In genomic region chr7:74084722-74085578, GRCh38 we compare ENCODE assay signal across 7 cellular contexts. TPM values are rescaled to one million over a fixed set of nuclear protein-coding genes. Genes with fewer than 3 reads are reported as not detected.
A peak's percentile ranks its signal among the peaks of the same experiment; 100 is the strongest.
DNase-seq lines count a peak whose midpoint lies in the region; ATAC-seq and TF ChIP-seq lines count a peak whose summit lies in the region.

No MANE protein-coding gene starts in this region.

- H3K27ac ChIP-seq in HL-60 (replicated peaks) (peak overlapping the region; percentile 20; the same call in 1 of the 2 replicates), right cardiac atrium (ENCODE audit: low read length) (no peak overlapping the region)

- CTCF ChIA-PET in activated CD8-positive, alpha-beta T cell treated with anti-CD3 and anti-CD28 coated beads for 36 hours (lab: Charles Lee): no interaction called here

- intact Hi-C loops in activated CD8-positive, alpha-beta T cell treated with anti-CD3 and anti-CD28 coated beads for 36 hours (cut with micrococcal nuclease): loop anchor here (5.0 kb wide), 1 partner anchor 192 kb away; no protein-coding TSS in a partner anchor
- intact Hi-C loops in right cardiac atrium (cut with DNase I): loop anchor here in 2 of 4 donors (5.0 to 10.0 kb wide), 3 partner anchors 90 to 310 kb away; partner anchors contain the start of gene EIF4H (in 1 of the 2)

- DNase-seq in HL-60 (ENCODE audit: low read depth in 1 of 2, low spot score in 1 of 2): no peak
- DNase-seq in activated CD8-positive, alpha-beta T cell treated with anti-CD3 and anti-CD28 coated beads for 36 hours: no peak
- DNase-seq in right cardiac atrium: no peak
- no peak for DNase-seq in stimulated activated naive CD8-positive, alpha-beta T cell treated with anti-CD3 and anti-CD28 coated beads, Interleukin-15, amount 100 ng/mL, for 72 hours
- DNase-seq in NCI-H2107 (lab: John Stamatoyannopoulos, UW): no peak
- DNase-seq in activated gamma-delta T cell (lab: John Stamatoyannopoulos, UW): no peak
- no peak for DNase-seq in NCI-H1048 (lab: John Stamatoyannopoulos, UW)

- peaks cover 17% of the 10 kb centered on the region for H3K36me3 Mint-ChIP-seq in activated CD8-positive, alpha-beta T cell treated with anti-CD3 and anti-CD28 coated beads for 36 hours (ENCODE audit: low read depth)

- H3K27ac Mint-ChIP-seq in activated CD8-positive, alpha-beta T cell treated with anti-CD3 and anti-CD28 coated beads for 36 hours: peak overlapping the region; percentile 86
- peak overlapping the region; percentile 92 to 95 for H3K27ac Mint-ChIP-seq in stimulated activated naive CD8-positive, alpha-beta T cell treated with anti-CD3 and anti-CD28 coated beads, Interleukin-15, amount 100 ng/mL, for 72 hours

- peak overlapping the region; percentile 83 for H3K4me3 Mint-ChIP-seq in activated CD8-positive, alpha-beta T cell treated with anti-CD3 and anti-CD28 coated beads for 36 hours
- H3K4me3 Mint-ChIP-seq in stimulated activated naive CD8-positive, alpha-beta T cell treated with anti-CD3 and anti-CD28 coated beads, Interleukin-15, amount 100 ng/mL, for 72 hours: peak overlapping the region; percentile 88 to 95

- POLR2A ChIA-PET in activated CD8-positive, alpha-beta T cell treated with anti-CD3 and anti-CD28 coated beads for 36 hours (lab: Charles Lee): interaction anchor here (6.4 kb wide), 1 partner anchor 8 kb away, joined by 33 read pairs; no protein-coding TSS in a partner anchor

- H3K4me1 ChIP-seq in right cardiac atrium (ENCODE audit: control insufficient read depth, insufficient read depth, low read length): peaks cover 6% of the 10 kb centered on the region

- H3K4me1 Mint-ChIP-seq in activated CD8-positive, alpha-beta T cell treated with anti-CD3 and anti-CD28 coated beads for 36 hours (ENCODE audit: low read depth): peaks cover 11% of the 10 kb centered on the region
- H3K4me1 Mint-ChIP-seq in stimulated activated naive CD8-positive, alpha-beta T cell treated with anti-CD3 and anti-CD28 coated beads, Interleukin-15, amount 100 ng/mL, for 72 hours: peaks cover 24% of the 10 kb centered on the region

- H3K27me3 ChIP-seq in HL-60 (ENCODE audit: insufficient read depth, poor library complexity, severe bottlenecking) (no peaks in the 10 kb centered on the region), right cardiac atrium (ENCODE audit: control insufficient read depth, insufficient read depth) (no peaks in the 10 kb centered on the region)

- no peak for TF ChIP-seq CTCF in HL-60 (IDR thresholded peaks at IDR 0.05; ENCODE audit: insufficient read depth, low read length)
- no peak for TF ChIP-seq CTCF in activated CD8-positive, alpha-beta T cell treated with anti-CD3 and anti-CD28 coated beads for 36 hours (IDR thresholded peaks at IDR 0.05)

- no peak for ATAC-seq in activated CD8-positive, alpha-beta T cell treated with anti-CD3 and anti-CD28 coated beads for 36 hours
- peak in 1 of 2 donors; percentile 8 for ATAC-seq in right cardiac atrium
- ATAC-seq in stimulated activated naive CD8-positive, alpha-beta T cell treated with anti-CD3 and anti-CD28 coated beads, Interleukin-15, amount 100 ng/mL, for 72 hours: no peak

- H3K9me3 Mint-ChIP-seq in activated CD8-positive, alpha-beta T cell treated with anti-CD3 and anti-CD28 coated beads for 36 hours: no peaks in the 10 kb centered on the region
- no peaks in the 10 kb centered on the region for H3K9me3 Mint-ChIP-seq in stimulated activated naive CD8-positive, alpha-beta T cell treated with anti-CD3 and anti-CD28 coated beads, Interleukin-15, amount 100 ng/mL, for 72 hours

- no peaks in the 10 kb centered on the region for H3K9me3 ChIP-seq in right cardiac atrium (ENCODE audit: control insufficient read depth, low read length)

- 72% methylated on average over 6 of the region's 6 CpGs for WGBS in right cardiac atrium

- H3K4me3 ChIP-seq in HL-60 (replicated peaks; ENCODE audit: insufficient read depth, low read length) (peak overlapping the region; percentile 65), right cardiac atrium (ENCODE audit: low read length) (peak overlapping the region; percentile 100)

- no peaks in the 10 kb centered on the region for H3K27me3 Mint-ChIP-seq in activated CD8-positive, alpha-beta T cell treated with anti-CD3 and anti-CD28 coated beads for 36 hours
- H3K27me3 Mint-ChIP-seq in stimulated activated naive CD8-positive, alpha-beta T cell treated with anti-CD3 and anti-CD28 coated beads, Interleukin-15, amount 100 ng/mL, for 72 hours: no peaks in the 10 kb centered on the region

RNA-seq across cellular contexts. Expression of gene LIMK1, which starts 1.3 kb away (rescaled TPM):
- total RNA-seq in activated CD8-positive, alpha-beta T cell treated with anti-CD3 and anti-CD28 coated beads for 36 hours: 10 to 100 TPM; 17.8 to 20.8 TPM
- total RNA-seq in right cardiac atrium: 10 to 100 TPM; 10.4 to 13.5 (median 11.9) TPM
- 7.6 TPM for polyA plus RNA-seq in right cardiac atrium

RNA-seq across cellular contexts. Expression of gene ELN, which starts 57.0 kb away (rescaled TPM):
- not detected for total RNA-seq in activated CD8-positive, alpha-beta T cell treated with anti-CD3 and anti-CD28 coated beads for 36 hours
- 100 to 1,000 TPM in 3 of 4 donors, 10 to 100 TPM in 1; 100.0 to 323 (median 120) TPM for total RNA-seq in right cardiac atrium
- 73.4 TPM for polyA plus RNA-seq in right cardiac atrium

Comparison
In these comparisons a context has a peak if more than half of its experiments do, and no peak if none do; other contexts are left out.
1. RNA of gene ELN, which starts 57.0 kb away (total RNA-seq): 100.0 to 323 TPM in right cardiac atrium; not detected in activated CD8-positive, alpha-beta T cell treated with anti-CD3 and anti-CD28 coated beads for 36 hours; every median in the first group is over 100 times any median in the second.